1 cellular context compared by ENCODE assay signal in genomic region chr2:222299926-222300724, GRCh38.
TF ChIP-seq lines count a peak whose summit lies in the region.

No MANE protein-coding gene starts in this region.

TF ChIP-seq in HEK293, 187 proteins besides CTCF, POLR2A, EP300 and RAD21 (continued from another document):
- no peak for TF ChIP-seq ATF2 (tag by site-specific recombination; IDR thresholded peaks at IDR 0.05; ENCODE audit: low read depth)
- no peak for TF ChIP-seq ZNF791 (tag by site-specific recombination; IDR thresholded peaks at IDR 0.05)
- no peak for TF ChIP-seq ZNF701 (tag by site-specific recombination; IDR thresholded peaks at IDR 0.05)
- TF ChIP-seq ZNF23 (tag by site-specific recombination; IDR thresholded peaks at IDR 0.05; ENCODE audit: borderline replicate concordance): no peak
- TF ChIP-seq ZEB2 (tag by site-specific recombination; IDR thresholded peaks at IDR 0.05): no peak
